11 cellular contexts compared by ENCODE assay signal in genomic region chr18:46182633-46183401, GRCh38.
DNase-seq lines count a peak whose midpoint lies in the region; ATAC-seq and TF ChIP-seq lines count a peak whose summit lies in the region.
"Had no signal": no experiment of that assay in that cellular context is flagged by ENCODE, and none has a peak within 500 bp of the region (broad histone marks: within the 10 kb centered on the region; RNA-seq: fewer than 3 reads in every experiment).

No MANE protein-coding gene starts in this region.

- H3K4me3 Mint-ChIP-seq in activated CD4-positive, alpha-beta memory T cell treated with anti-CD3 and anti-CD28 coated beads for 36 hours: no peak overlapping the region
- no peak overlapping the region for H3K4me3 Mint-ChIP-seq in activated CD4-positive, alpha-beta memory T cell treated with anti-CD3 and anti-CD28 coated beads, Interleukin-2, amount 10 ng/mL, durations not matched to agents 7 days and 5 days
- H3K4me3 Mint-ChIP-seq in dendritic cell treated with granulocyte-macrophage colony-stimulating factor and Interleukin-4, amounts not matched to agents 40 ng/mL and 50 ng/mL, for 4 days: no peak overlapping the region

- H3K4me1 ChIP-seq in OCI-LY1 (ENCODE audit: insufficient read depth, low read length, severe bottlenecking) (peaks cover 41% of the 10 kb centered on the region), psoas muscle (peaks cover 42% of the 10 kb centered on the region)

- TF ChIP-seq CTCF in OCI-LY1 (IDR thresholded peaks at IDR 0.05; ENCODE audit: low read length): no peak
- no peak for TF ChIP-seq CTCF in psoas muscle (IDR thresholded peaks at IDR 0.05)

- H3K27ac Mint-ChIP-seq in activated CD4-positive, alpha-beta memory T cell treated with anti-CD3 and anti-CD28 coated beads for 36 hours: peak overlapping the region; percentile 50
- no peak overlapping the region for H3K27ac Mint-ChIP-seq in activated CD4-positive, alpha-beta memory T cell treated with anti-CD3 and anti-CD28 coated beads, Interleukin-2, amount 10 ng/mL, durations not matched to agents 7 days and 5 days
- peak overlapping the region; percentile 32 for H3K27ac Mint-ChIP-seq in dendritic cell treated with granulocyte-macrophage colony-stimulating factor and Interleukin-4, amounts not matched to agents 40 ng/mL and 50 ng/mL, for 4 days
- H3K27ac Mint-ChIP-seq: brain had no signal

- no peak for DNase-seq in activated CD4-positive, alpha-beta memory T cell treated with anti-CD3 and anti-CD28 coated beads for 36 hours
- no peak for DNase-seq in activated CD4-positive, alpha-beta memory T cell treated with anti-CD3 and anti-CD28 coated beads, Interleukin-2, amount 10 ng/mL, durations not matched to agents 7 days and 5 days
- DNase-seq in psoas muscle (no peak), SKM-1 treated with dmso at 0.1 percent for 144 hours (lab: John Stamatoyannopoulos, UW; ENCODE audit: unreplicated experiment) (no peak), GDM1 (lab: John Stamatoyannopoulos, UW) (no peak)
- DNase-seq in activated CD4-positive, alpha-beta T cell treated with anti-CD3 and anti-CD28 coated beads, Interleukin-2, amount 50 U/mL, for 48 hours: no peak
- DNase-seq: NCI-H1105, trophoblast cell had no signal

- H3K9me3 ChIP-seq in OCI-LY1 (ENCODE audit: low read length) (no peaks in the 10 kb centered on the region), psoas muscle (no peaks in the 10 kb centered on the region)

- CTCF ChIA-PET in activated CD4-positive, alpha-beta memory T cell treated with anti-CD3 and anti-CD28 coated beads for 36 hours (lab: Charles Lee): interaction anchor here (0.6 to 2.4 kb wide), 3 partner anchors 9 to 98 kb away, joined by 3 to 18 read pairs (median 5); a partner anchor contains a TSS
- CTCF ChIA-PET in activated CD4-positive, alpha-beta memory T cell treated with anti-CD3 and anti-CD28 coated beads, Interleukin-2, amount 10 ng/mL, durations not matched to agents 7 days and 5 days (lab: Charles Lee): interaction anchor here (0.5 to 4.7 kb wide), 4 partner anchors 10 to 77 kb away, joined by 3 to 23 read pairs (median 6); a partner anchor contains a TSS

- peaks cover 100% of the 10 kb centered on the region for H3K79me2 ChIP-seq in OCI-LY1 (ENCODE audit: insufficient read depth, low read length)

- H3K36me3 Mint-ChIP-seq in activated CD4-positive, alpha-beta memory T cell treated with anti-CD3 and anti-CD28 coated beads for 36 hours: peaks cover 5% of the 10 kb centered on the region
- peaks cover 7% of the 10 kb centered on the region for H3K36me3 Mint-ChIP-seq in activated CD4-positive, alpha-beta memory T cell treated with anti-CD3 and anti-CD28 coated beads, Interleukin-2, amount 10 ng/mL, durations not matched to agents 7 days and 5 days (ENCODE audit: low read depth)
- peaks cover 8% of the 10 kb centered on the region for H3K36me3 Mint-ChIP-seq in dendritic cell treated with granulocyte-macrophage colony-stimulating factor and Interleukin-4, amounts not matched to agents 40 ng/mL and 50 ng/mL, for 4 days (ENCODE audit: low read depth)

- ATAC-seq in psoas muscle: peak in 3 of 4 donors; percentile 40 to 71 (median 71)

- no peak overlapping the region for H3K4me3 ChIP-seq in OCI-LY1 (ENCODE audit: low read depth, low read length, poor library complexity, severe bottlenecking)
- H3K4me3 ChIP-seq in psoas muscle: no peak overlapping the region

- H3K36me3 ChIP-seq in OCI-LY1 (ENCODE audit: insufficient read depth, low read length) (no peaks in the 10 kb centered on the region), psoas muscle (ENCODE audit: insufficient read depth in 1 of 2, low read depth in 1 of 2) (no peaks in the 10 kb centered on the region)

- no peaks in the 10 kb centered on the region for H3K9me2 ChIP-seq in OCI-LY1 (ENCODE audit: low read depth, low read length)

- POLR2A ChIA-PET in activated CD4-positive, alpha-beta memory T cell treated with anti-CD3 and anti-CD28 coated beads for 36 hours (lab: Charles Lee): interaction anchor here (0.6 kb wide), 1 partner anchor 9 kb away, joined by 4 read pairs; a partner anchor contains a TSS
- POLR2A ChIA-PET in activated CD4-positive, alpha-beta memory T cell treated with anti-CD3 and anti-CD28 coated beads, Interleukin-2, amount 10 ng/mL, durations not matched to agents 7 days and 5 days (lab: Charles Lee): interaction anchor here (1.1 to 4.9 kb wide), 2 partner anchors 8 to 21 kb away, joined by 3 to 36 read pairs; a partner anchor contains a TSS

- H3K27me3 ChIP-seq in OCI-LY1 (ENCODE audit: insufficient read depth, low read length) (no peaks in the 10 kb centered on the region), psoas muscle (ENCODE audit: insufficient read depth in 3 of 3, low read length in 2 of 3) (no peaks in the 10 kb centered on the region)

- H3K4me2 ChIP-seq in OCI-LY1 (ENCODE audit: low read length): peak overlapping the region; percentile 13; the same call in 1 of the 2 replicates

- 11 to 20% (median 17%) methylated on average over 3 of the region's 3 CpGs for whole genome bisulfite sequencing in psoas muscle, 3 donors

- H3F3A ChIP-seq in OCI-LY1 (ENCODE audit: insufficient read depth, low read length): no peaks in the 10 kb centered on the region

- H3K9me3 Mint-ChIP-seq in activated CD4-positive, alpha-beta memory T cell treated with anti-CD3 and anti-CD28 coated beads for 36 hours: no peaks in the 10 kb centered on the region
- H3K9me3 Mint-ChIP-seq in activated CD4-positive, alpha-beta memory T cell treated with anti-CD3 and anti-CD28 coated beads, Interleukin-2, amount 10 ng/mL, durations not matched to agents 7 days and 5 days: no peaks in the 10 kb centered on the region
- no peaks in the 10 kb centered on the region for H3K9me3 Mint-ChIP-seq in dendritic cell treated with granulocyte-macrophage colony-stimulating factor and Interleukin-4, amounts not matched to agents 40 ng/mL and 50 ng/mL, for 4 days
- H3K9me3 Mint-ChIP-seq: brain had no signal

- H3K9ac ChIP-seq in OCI-LY1 (ENCODE audit: low read length): no peak overlapping the region

- H2AFZ ChIP-seq in OCI-LY1 (ENCODE audit: low read length): no peak overlapping the region

- intact Hi-C loops in activated CD4-positive, alpha-beta memory T cell treated with anti-CD3 and anti-CD28 coated beads for 36 hours (cut with micrococcal nuclease): no loop called here
- intact Hi-C loops in dendritic cell treated with granulocyte-macrophage colony-stimulating factor and Interleukin-4, amounts not matched to agents 40 ng/mL and 50 ng/mL, for 4 days (cut with micrococcal nuclease): no loop called here
- intact Hi-C loops in psoas muscle (cut with DNase I): no loop called here

- H3K4me1 Mint-ChIP-seq in activated CD4-positive, alpha-beta memory T cell treated with anti-CD3 and anti-CD28 coated beads for 36 hours (ENCODE audit: low read depth): peaks cover 50% of the 10 kb centered on the region
- peaks cover 44% of the 10 kb centered on the region for H3K4me1 Mint-ChIP-seq in activated CD4-positive, alpha-beta memory T cell treated with anti-CD3 and anti-CD28 coated beads, Interleukin-2, amount 10 ng/mL, durations not matched to agents 7 days and 5 days
- H3K4me1 Mint-ChIP-seq in dendritic cell treated with granulocyte-macrophage colony-stimulating factor and Interleukin-4, amounts not matched to agents 40 ng/mL and 50 ng/mL, for 4 days (ENCODE audit: low read depth): peaks cover 40% of the 10 kb centered on the region

- H4K20me1 ChIP-seq in OCI-LY1 (ENCODE audit: insufficient read depth, low read length): no peaks in the 10 kb centered on the region

- H3K27me3 Mint-ChIP-seq in activated CD4-positive, alpha-beta memory T cell treated with anti-CD3 and anti-CD28 coated beads for 36 hours: no peaks in the 10 kb centered on the region
- no peaks in the 10 kb centered on the region for H3K27me3 Mint-ChIP-seq in activated CD4-positive, alpha-beta memory T cell treated with anti-CD3 and anti-CD28 coated beads, Interleukin-2, amount 10 ng/mL, durations not matched to agents 7 days and 5 days
- H3K27me3 Mint-ChIP-seq in dendritic cell treated with granulocyte-macrophage colony-stimulating factor and Interleukin-4, amounts not matched to agents 40 ng/mL and 50 ng/mL, for 4 days: no peaks in the 10 kb centered on the region
- H3K27me3 Mint-ChIP-seq: brain had no signal

- H3K27ac ChIP-seq in OCI-LY1 (ENCODE audit: low read depth, low read length, poor library complexity, severe bottlenecking) (peak overlapping the region; percentile 3), psoas muscle (peak overlapping the region; percentile 60)
